ENCODE assay signal across 11 cellular contexts in genomic region chr1:212814989-212815388, GRCh38. TPM values are rescaled to one million over a fixed set of nuclear protein-coding genes. Genes with fewer than 3 reads are reported as not detected.
DNase-seq lines count a peak whose midpoint lies in the region; ATAC-seq and TF ChIP-seq lines count a peak whose summit lies in the region.
"Had no signal": no experiment of that assay in that cellular context is flagged by ENCODE, and none has a peak within 500 bp of the region (broad histone marks: within the 10 kb centered on the region; RNA-seq: fewer than 3 reads in every experiment).

No MANE protein-coding gene starts in this region.

- no peak overlapping the region for H4K8ac ChIP-seq in mesendoderm (ENCODE audit: low read depth, low read length)

- no peak overlapping the region for H2BK5ac ChIP-seq in mesendoderm (ENCODE audit: low read length)

- H3K79me2 ChIP-seq in mesendoderm (ENCODE audit: control insufficient read depth, insufficient read depth, low read length) = no peaks in the 10 kb centered on the region
- no peaks in the 10 kb centered on the region for H3K79me2 ChIP-seq in PC-9 (ENCODE audit: low read depth)

- H2AFZ ChIP-seq in PC-9 = no peak overlapping the region

- H3K9me3 ChIP-seq in CD4-positive, alpha-beta T cell (ENCODE audit: control insufficient read depth, low read length) = no peaks in the 10 kb centered on the region
- H3K9me3 ChIP-seq in HEK293 (ENCODE audit: control insufficient read depth, insufficient read depth, low read depth, low read length) = no peaks in the 10 kb centered on the region
- H3K9me3 ChIP-seq in PC-9 (ENCODE audit: insufficient read depth, low read depth) = no peaks in the 10 kb centered on the region

- H2BK120ac ChIP-seq in mesendoderm (ENCODE audit: low read depth, low read length) = no peak overlapping the region

- no peak overlapping the region for H3K27ac Mint-ChIP-seq in CD4-positive, alpha-beta T cell

- peaks cover 9% of the 10 kb centered on the region for H3K36me3 Mint-ChIP-seq in CD4-positive, alpha-beta T cell (ENCODE audit: low read depth)

- no peak overlapping the region for H3K4me3 Mint-ChIP-seq in CD4-positive, alpha-beta T cell
- H3K4me3 Mint-ChIP-seq: central memory CD8-positive, alpha-beta T cell had no signal

- POLR2A ChIA-PET in CD4-positive, alpha-beta T cell (lab: Charles Lee) = interaction anchor here (0.9 kb wide), 1 partner anchor 181 kb away, joined by 4 read pairs; no protein-coding TSS in a partner anchor
- POLR2A ChIA-PET in HEK293 (lab: Yijun Ruan, JAX) = interaction anchor here (0.9 kb wide), 1 partner anchor 43 kb away, joined by 3 read pairs; the partner anchor contains the start of gene FLVCR1
- POLR2A ChIA-PET in PC-9 (lab: Charles Lee; ENCODE audit: unreplicated experiment) = no interaction called here

- no peaks in the 10 kb centered on the region for H3K27me3 Mint-ChIP-seq in CD4-positive, alpha-beta T cell
- H3K27me3 Mint-ChIP-seq: central memory CD8-positive, alpha-beta T cell had no signal

- H3K4me3 ChIP-seq in HEK293 (ENCODE audit: low read depth, low read length) (no peak overlapping the region), mesendoderm (ENCODE audit: low read length) (no peak overlapping the region), PC-9 (no peak overlapping the region)
- H3K4me3 ChIP-seq: skin epidermis had no signal

- H3K9me3 Mint-ChIP-seq in CD4-positive, alpha-beta T cell = no peaks in the 10 kb centered on the region
- H3K9me3 Mint-ChIP-seq: central memory CD8-positive, alpha-beta T cell had no signal

- peak; percentile 25 for TF ChIP-seq CTCF in CD4-positive, alpha-beta T cell (IDR thresholded peaks at IDR 0.05)
- TF ChIP-seq CTCF in HEK293 (tag by site-specific recombination; IDR thresholded peaks at IDR 0.05) = no peak
- no peak; the same call in 1 of the 2 replicates for TF ChIP-seq CTCF in PC-9 (conservative IDR thresholded peaks at IDR 0.05)

- no peak overlapping the region for H2BK15ac ChIP-seq in mesendoderm (replicated peaks; ENCODE audit: low read depth)

- H3K4me1 ChIP-seq in HEK293 (ENCODE audit: control insufficient read depth, insufficient read depth, low read length) (no peaks in the 10 kb centered on the region), mesendoderm (ENCODE audit: control insufficient read depth, low read depth, low read length) (no peaks in the 10 kb centered on the region), PC-9 (replicated peaks; ENCODE audit: insufficient read depth) (no peaks in the 10 kb centered on the region)

- H3K4me2 ChIP-seq in mesendoderm (ENCODE audit: low read length) = no peak overlapping the region
- no peak overlapping the region for H3K4me2 ChIP-seq in PC-9

- no CpG with 5 or more reads among the region's 5 CpGs for WGBS in mesendoderm (ENCODE audit: extremely low coverage, insufficient coverage, low lambda C conversion rate)

- H4K5ac ChIP-seq in mesendoderm (ENCODE audit: low read length) = no peak overlapping the region

- H3K9me2 ChIP-seq in PC-9 (ENCODE audit: insufficient read depth) = no peaks in the 10 kb centered on the region

- H3K4ac ChIP-seq in mesendoderm (ENCODE audit: low read depth, low read length) = no peak overlapping the region

- H3K23ac ChIP-seq in mesendoderm (ENCODE audit: low read length) = no peak overlapping the region

- no peaks in the 10 kb centered on the region for H3K4me1 Mint-ChIP-seq in CD4-positive, alpha-beta T cell (ENCODE audit: low read depth)
- H3K4me1 Mint-ChIP-seq: central memory CD8-positive, alpha-beta T cell had no signal

- CTCF ChIA-PET in CD4-positive, alpha-beta T cell (lab: Charles Lee) = interaction anchor here (1.1 to 1.5 kb wide), 2 partner anchors 91 to 180 kb away, joined by 3 to 7 read pairs; no protein-coding TSS in a partner anchor
- CTCF ChIA-PET in HEK293 (lab: Yijun Ruan, JAX) = interaction anchor here (0.5 to 1.7 kb wide), 15 partner anchors 13 to 909 kb away, joined by 3 to 8 read pairs (median 4); no protein-coding TSS in a partner anchor
- CTCF ChIA-PET in PC-9 (lab: Charles Lee) = interaction anchor here (0.6 to 0.8 kb wide), 2 partner anchors 65 to 488 kb away, joined by 3 read pairs; no protein-coding TSS in a partner anchor

- intact Hi-C loops in CD4-positive, alpha-beta T cell (cut with DNase I, micrococcal nuclease) = loop anchor here (1.0 to 5.0 kb wide), 2 partner anchors 167 to 180 kb away; no protein-coding TSS in a partner anchor
- intact Hi-C loops in PC-9 (cut with micrococcal nuclease; ENCODE audit: unreplicated experiment) = no loop called here

- H3F3A ChIP-seq in PC-9 (ENCODE audit: insufficient read depth, low read depth) = no peaks in the 10 kb centered on the region

- no peak overlapping the region for H3K9ac ChIP-seq in mesendoderm (ENCODE audit: low read length)

- H3K18ac ChIP-seq in mesendoderm (ENCODE audit: low read length) = no peak overlapping the region

- peaks cover 0 to 6% of the 10 kb centered on the region in 2 experiments; a peak in 2 of 3 replicates for H3K36me3 ChIP-seq in HEK293 (ENCODE audit: control insufficient read depth in 2 of 2, insufficient read depth in 1 of 2, low read length in 2 of 2)
- H3K36me3 ChIP-seq in mesendoderm (ENCODE audit: control insufficient read depth, insufficient read depth, low read length) = no peaks in the 10 kb centered on the region
- no peaks in the 10 kb centered on the region for H3K36me3 ChIP-seq in PC-9 (ENCODE audit: low read depth)

- no TSS peak for BruUV-seq in PC-9 (replicated peaks; lab: Mats Ljungman, UMichigan)

- H3K27ac ChIP-seq in CD4-positive, alpha-beta T cell (ENCODE audit: low read depth, low read length) = no peak overlapping the region
- H3K27ac ChIP-seq in HEK293 (ENCODE audit: extremely low read depth, low read depth, low read length) (no peak overlapping the region), mesendoderm (ENCODE audit: low read depth, low read length) (no peak overlapping the region), PC-9 (no peak overlapping the region)
- H3K27ac ChIP-seq: skin epidermis had no signal

- DNase-seq in CD4-positive, alpha-beta T cell = no peak
- DNase-seq in astrocyte of the hippocampus (ENCODE audit: low read depth, low spot score) = peak; percentile 16
- DNase-seq in mesendoderm = no peak
- no peak for DNase-seq in PC-9
- DNase-seq in effector CD4-positive, alpha-beta T cell = no peak

- no peak for ATAC-seq in CD4-positive, alpha-beta T cell (ENCODE audit: poor library complexity)
- ATAC-seq in HG02610 (IDR thresholded peaks at IDR 0.05; ENCODE audit: unreplicated experiment) (no peak), HG03457 (IDR thresholded peaks at IDR 0.05; ENCODE audit: unreplicated experiment) (no peak)

- H3K79me1 ChIP-seq in mesendoderm (ENCODE audit: low read length) = no peaks in the 10 kb centered on the region

- H3K27me3 ChIP-seq in CD4-positive, alpha-beta T cell (ENCODE audit: control insufficient read depth, insufficient read depth, low read length) = no peaks in the 10 kb centered on the region
- no peaks in the 10 kb centered on the region for H3K27me3 ChIP-seq in mesendoderm (ENCODE audit: insufficient read depth, low read length, poor library complexity)
- no peaks in the 10 kb centered on the region for H3K27me3 ChIP-seq in PC-9 (ENCODE audit: insufficient read depth, low read depth)

- H3K56ac ChIP-seq in mesendoderm (ENCODE audit: low read length) = peak overlapping the region; percentile 28

- no peaks in the 10 kb centered on the region for H4K20me1 ChIP-seq in PC-9 (ENCODE audit: insufficient read depth)

- no peak overlapping the region for H2AK5ac ChIP-seq in mesendoderm (ENCODE audit: low read length)

TF ChIP-seq in HEK293, 187 proteins besides CTCF, POLR2A, EP300 and RAD21:
- TF ChIP-seq EGR2 (tag by site-specific recombination; IDR thresholded peaks at IDR 0.05; ENCODE audit: low read depth) (no peak), ZNF654 (tag by site-specific recombination; IDR thresholded peaks at IDR 0.05; ENCODE audit: low read depth) (peak; percentile 16)

RNA-seq across cellular contexts. Expression of gene TATDN3, which starts 23.3 kb away (rescaled TPM):
- total RNA-seq in CD4-positive, alpha-beta T cell = 10 to 100 TPM; 12.2 to 13.8 TPM
- polyA plus RNA-seq in mesendoderm (2013, experiment 1 of 2) = 9.4 TPM
- 9.0 TPM for polyA plus RNA-seq in mesendoderm (2013, experiment 2 of 2)
- total RNA-seq in PC-9 (2021) = 10.2 and 12.3 TPM in 2 replicates

RNA-seq across cellular contexts. Expression of gene NSL1, which starts 23.4 kb away (rescaled TPM):
- total RNA-seq in CD4-positive, alpha-beta T cell = 10 to 100 TPM; 14.1 to 15.7 TPM
- 34.4 TPM for polyA plus RNA-seq in mesendoderm (2013, experiment 1 of 2)
- polyA plus RNA-seq in mesendoderm (2013, experiment 2 of 2) = 36.3 TPM
- total RNA-seq in PC-9 (2021) = 28.9 and 32.4 TPM in 2 replicates

RNA-seq across cellular contexts. Expression of gene SPATA45, which starts 32.5 kb away (rescaled TPM):
- total RNA-seq in CD4-positive, alpha-beta T cell = not detected
- polyA plus RNA-seq in mesendoderm (2013, experiment 1 of 2) = 0.28 TPM
- 0.21 TPM for polyA plus RNA-seq in mesendoderm (2013, experiment 2 of 2)
- not detected in 2 replicates for total RNA-seq in PC-9 (2021)
- total RNA-seq: RPMI7951 had no signal

RNA-seq across cellular contexts. Expression of gene FLVCR1, which starts 43.1 kb away (rescaled TPM):
- total RNA-seq in CD4-positive, alpha-beta T cell = 1 to 10 TPM; 8.4 to 9.5 TPM
- polyA plus RNA-seq in mesendoderm (2013, experiment 1 of 2) = 21.8 TPM
- 23.8 TPM for polyA plus RNA-seq in mesendoderm (2013, experiment 2 of 2)
- 5.5 and 13.1 TPM in 2 replicates for total RNA-seq in PC-9 (2021)
